ENCODE assay signal across 8 cellular contexts in the genomic region with DNA sequence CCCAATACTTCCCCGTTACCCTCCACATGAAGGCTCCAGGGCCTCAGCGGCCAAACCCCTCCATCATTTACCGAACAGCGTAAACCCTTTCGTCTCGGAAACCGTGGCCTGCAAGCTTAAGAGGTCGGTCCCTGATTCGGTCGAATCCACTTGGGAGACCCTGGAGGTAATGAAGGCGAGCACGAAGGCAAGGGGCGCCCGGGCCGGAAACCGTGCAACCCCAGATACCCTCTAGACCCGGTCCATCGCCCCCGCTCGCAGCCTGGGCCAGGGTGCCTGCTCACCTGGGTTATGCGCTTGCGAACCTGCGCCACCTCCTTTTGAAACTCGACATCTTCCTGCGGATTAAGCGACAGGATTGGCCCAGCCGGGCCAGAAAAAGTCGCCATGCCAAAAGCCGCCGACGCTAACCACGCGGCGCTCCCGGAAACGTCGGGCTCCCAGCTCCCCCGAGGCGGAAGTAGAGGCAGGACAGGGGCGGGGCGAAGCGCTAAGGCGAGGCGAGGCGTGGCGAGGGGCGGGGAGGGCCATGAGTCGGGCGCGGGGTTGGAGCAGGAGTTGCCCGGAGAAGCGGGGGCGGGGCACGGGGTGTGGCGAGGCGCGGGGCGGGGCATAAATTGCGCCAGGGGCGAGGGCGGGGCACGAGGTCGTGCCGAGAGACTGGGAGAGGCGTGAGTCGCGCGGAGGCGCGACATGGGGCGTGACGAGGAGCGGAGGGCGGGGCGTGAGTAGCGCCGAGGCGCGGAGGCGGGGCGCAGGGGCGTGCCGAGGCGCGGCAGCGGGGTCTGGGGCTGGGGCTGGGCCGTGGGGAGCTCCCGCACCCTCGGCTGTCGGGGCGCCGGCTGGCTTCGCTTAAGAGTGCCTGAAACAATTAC. TPM values are rescaled to one million over a fixed set of nuclear protein-coding genes. Genes with fewer than 3 reads are reported as not detected.
A peak's percentile ranks its signal among the peaks of the same experiment; 100 is the strongest.
DNase-seq lines count a peak whose midpoint lies in the region; ATAC-seq and TF ChIP-seq lines count a peak whose summit lies in the region.

TSS of gene NIFK (minus strand) at position 414 of the 875 bp plus-strand sequence. CDS start at position 389, 25 bp downstream.

- peak within 1 kb of the TSS; percentile 89 for H4K91ac ChIP-seq in trophoblast cell (ENCODE audit: low read depth, low read length)

- CTCF ChIA-PET in T-cell (lab: Charles Lee) = interaction anchor here (0.5 to 2.5 kb wide), 15 partner anchors 8 to 1972 kb away, joined by 3 to 18 read pairs (median 4); partner anchors contain the start of genes CLASP1 (in 1 of the 2), RNU4ATAC (in 1 of the 2) and TSN (in 1 of the 2)

- H3K9me3 ChIP-seq in trophoblast cell (ENCODE audit: insufficient read depth, low read depth, low read length) (no peaks in the 10 kb centered on the region), tibial nerve (no peaks in the 10 kb centered on the region)

- peak within 1 kb of the TSS; percentile 70 for H2BK120ac ChIP-seq in trophoblast cell (ENCODE audit: insufficient read depth, low read length, poor library complexity)

- peaks cover 6% of the 10 kb centered on the region for H3K79me2 ChIP-seq in trophoblast cell (ENCODE audit: control insufficient read depth, insufficient read depth, low read length, poor library complexity)

- TF ChIP-seq CTCF in GM13977 (IDR thresholded peaks at IDR 0.05; ENCODE audit: extremely low read depth, insufficient read depth, missing control alignments) (no peak), tibial nerve (IDR thresholded peaks at IDR 0.05) (peak in 1 of 5 experiments; percentile 29)

- H3K27ac ChIP-seq in adipose tissue (ENCODE audit: low read depth, low read length) (no peak within 1 kb of the TSS), trophoblast cell (ENCODE audit: low read depth, low read length) (no peak within 1 kb of the TSS), tibial nerve (peak within 1 kb of the TSS; percentile 50 to 91 (median 82))

- H3K27me3 ChIP-seq in trophoblast cell (ENCODE audit: insufficient read depth, low read length) (no peaks in the 10 kb centered on the region), tibial nerve (no peaks in the 10 kb centered on the region)

- peak within 1 kb of the TSS; percentile 66 for H3K4ac ChIP-seq in trophoblast cell (ENCODE audit: low read depth, low read length)

- H3K4me2 ChIP-seq in trophoblast cell (ENCODE audit: low read length) = peak within 1 kb of the TSS; percentile 90

- H3K36me3 ChIP-seq in trophoblast cell (ENCODE audit: control insufficient read depth in 1 of 2, insufficient read depth in 2 of 2, low read length in 2 of 2) = peaks cover 0 to 6% of the 10 kb centered on the region in 2 experiments
- H3K36me3 ChIP-seq in tibial nerve = peaks cover 0 to 32% (median 2%) of the 10 kb centered on the region in 3 donors

- in situ Hi-C loops in GM13977 (cut with MboI; ENCODE audit: low pct_unique_long_range_greater_than_20kb, low sequenced_read_pairs, unreplicated experiment) = no loop called here

- peak within 1 kb of the TSS; percentile 67 for H2BK5ac ChIP-seq in trophoblast cell (ENCODE audit: low read depth, low read length, poor library complexity)

- peaks cover 14% of the 10 kb centered on the region for H3K36me3 Mint-ChIP-seq in T-cell

- TF ChIP-seq EP300 in tibial nerve (IDR thresholded peaks at IDR 0.05) = peak; percentile 70 to 85

- H2AK5ac ChIP-seq in trophoblast cell (ENCODE audit: low read length) = peak within 1 kb of the TSS; percentile 69

- H3K4me3 ChIP-seq in trophoblast cell (ENCODE audit: low read depth, low read length) (peak within 1 kb of the TSS; percentile 88), tibial nerve (peak within 1 kb of the TSS; percentile 79 to 98 (median 84))

- H4K8ac ChIP-seq in trophoblast cell (ENCODE audit: low read depth, low read length) = peak within 1 kb of the TSS; percentile 82

- H3K4me1 Mint-ChIP-seq in T-cell = peaks cover 44 to 57% (median 45%) of the 10 kb centered on the region in 3 donors

- no peaks in the 10 kb centered on the region for H3K27me3 Mint-ChIP-seq in T-cell

- peak in 1 of 2 donors; percentile 50 for TF ChIP-seq POLR2A in tibial nerve (IDR thresholded peaks at IDR 0.05)

- POLR2A ChIA-PET in T-cell (lab: Charles Lee) = interaction anchor here (0.5 to 2.3 kb wide), 9 partner anchors 18 to 1559 kb away, joined by 4 to 31 read pairs (median 7); partner anchors contain the start of genes RNU4ATAC (in 2 of the 2) and CLASP1 (in 1 of the 2)

- no peak within 1 kb of the TSS for H2BK12ac ChIP-seq in trophoblast cell (ENCODE audit: low read length)

- intact Hi-C loops in cardiac septum (cut with DNase I) = loop anchor here (1.0 kb wide), 2 partner anchors 19 to 206 kb away; partner anchors contain the start of genes RNU4ATAC and TSN

- H3K9ac ChIP-seq in trophoblast cell (ENCODE audit: low read length) = peak within 1 kb of the TSS; percentile 80

- peak within 1 kb of the TSS; percentile 69 for H3K14ac ChIP-seq in trophoblast cell (ENCODE audit: low read length)

- no peaks in the 10 kb centered on the region for H3K9me3 Mint-ChIP-seq in T-cell

- peak within 1 kb of the TSS; percentile 68 for H2AFZ ChIP-seq in trophoblast cell (ENCODE audit: insufficient read depth, low read length, poor library complexity)

- no peaks in the 10 kb centered on the region for H3K4me1 ChIP-seq in trophoblast cell (ENCODE audit: control insufficient read depth in 1 of 2, insufficient read depth in 2 of 2, low read length in 2 of 2)
- H3K4me1 ChIP-seq in tibial nerve = peaks cover 0 to 23% (median 8%) of the 10 kb centered on the region in 4 donors

- peak within 1 kb of the TSS; percentile 95 to 96 for H3K27ac Mint-ChIP-seq in T-cell

- WGBS in adipose tissue, 3 donors = 1% methylated on average over 78 to 93 of the region's 93 CpGs
- WGBS in trophoblast cell (ENCODE audit: extremely low coverage, insufficient coverage, insufficient read length) = no CpG with 5 or more reads among the region's 93 CpGs
- WGBS in tibial nerve, 2 donors = 0 to 1% methylated on average over 51 to 70 of the region's 93 CpGs

- peak; percentile 100 for DNase-seq in GM13977 (ENCODE audit: low spot score)
- DNase-seq in NCI-H146 (lab: John Stamatoyannopoulos, UW) = peak; percentile 99
- peak; percentile 98 to 100 (median 100) for DNase-seq in T-cell
- DNase-seq in cardiac septum (ENCODE audit: low spot score) = peak; percentile 100
- peak; percentile 99 for DNase-seq in trophoblast cell
- DNase-seq in tibial nerve (ENCODE audit: low spot score in 2 of 2) = peak; percentile 99

- H3K79me1 ChIP-seq in trophoblast cell (ENCODE audit: low read length) = peaks cover 4% of the 10 kb centered on the region

- H4K12ac ChIP-seq in trophoblast cell (ENCODE audit: low read depth, low read length) = peak within 1 kb of the TSS; percentile 73

- ATAC-seq in HG02870 (IDR thresholded peaks at IDR 0.05; ENCODE audit: unreplicated experiment) (peak; percentile 91), T-cell (replicated peaks in 1 of 4) (peak; percentile 88 to 96 (median 88))

- peak within 1 kb of the TSS; percentile 91 for H3K18ac ChIP-seq in trophoblast cell (ENCODE audit: low read length)

- peak within 1 kb of the TSS; percentile 96 to 100 (median 97) for H3K4me3 Mint-ChIP-seq in T-cell

- H3K23ac ChIP-seq in trophoblast cell (ENCODE audit: low read length) = no peak within 1 kb of the TSS

RNA-seq across cellular contexts. Expression of gene NIFK, which starts in this region (rescaled TPM):
- total RNA-seq in T-cell (10 to 100 TPM; 29.0 to 60.0 (median 53.9) TPM), cardiac septum (28.8 TPM), tibial nerve (10 to 100 TPM; 33.0 to 97.2 (median 50.1) TPM)
- 10 to 100 TPM; 21.9 to 36.8 (median 33.2) TPM for polyA plus RNA-seq in adipose tissue
- 64.3 and 68.6 TPM in 2 replicates for polyA plus RNA-seq in trophoblast cell (2013)

Comparison
In these comparisons a context has a peak if more than half of its experiments do, and no peak if none do; other contexts are left out.
1. H3K27ac ChIP-seq: peak in tibial nerve (4 of 4); none in adipose tissue (single experiment) and trophoblast cell (single experiment).
2. Peak in every context shown above with its lines, with median percentiles within 50 percentile points of each other: DNase-seq.